In genomic region chr3:106457278-106458210, GRCh38 we compare ENCODE assay signal across 8 cellular contexts.
A peak's percentile ranks its signal among the peaks of the same experiment; 100 is the strongest.
DNase-seq lines count a peak whose midpoint lies in the region; ATAC-seq and TF ChIP-seq lines count a peak whose summit lies in the region.

No MANE protein-coding gene starts in this region.

- no peak overlapping the region for H3K27ac ChIP-seq in PC-3 (ENCODE audit: low read length)

- H3K9me3 ChIP-seq in PC-3 (ENCODE audit: low read length) = no peaks in the 10 kb centered on the region

- ATAC-seq in GM21360 (IDR thresholded peaks at IDR 0.05; ENCODE audit: unreplicated experiment) = peak; percentile 99
- ATAC-seq in HG03460 (IDR thresholded peaks at IDR 0.05; ENCODE audit: unreplicated experiment) = peak; percentile 97
- ATAC-seq in PC-3 = peak; percentile 100
- peak; percentile 53 for ATAC-seq in effector memory CD8-positive, alpha-beta T cell (replicated peaks)
- ATAC-seq in left colon = no peak

- DNase-seq in GM10248 (ENCODE audit: extremely low spot score) (peak; percentile 35), PC-3 (peak; percentile 96), retinal pigment epithelial cell (ENCODE audit: low read depth) (peak; percentile 12), left colon (no peak), NCI-H2227 treated with DMSO at 0.1 percent for 48 hours (lab: John Stamatoyannopoulos, UW) (no peak)
- DNase-seq in effector memory CD8-positive, alpha-beta T cell = no peak

- no peaks in the 10 kb centered on the region for H3K79me2 ChIP-seq in PC-3 (ENCODE audit: low read length)

- intact Hi-C loops in PC-3 (cut with micrococcal nuclease) (loop anchor here (2.0 to 5.0 kb wide), 3 partner anchors 121 to 590 kb away; partner anchors contain the start of gene CBLB), left colon (cut with DNase I, micrococcal nuclease) (no loop called here)

- POLR2A ChIA-PET in GM10248 (lab: Yijun Ruan, JAX) (no interaction called here), PC-3 (lab: Charles Lee; ENCODE audit: unreplicated experiment) (no interaction called here)

- H3K4me1 Mint-ChIP-seq in effector memory CD8-positive, alpha-beta T cell (ENCODE audit: low read depth in 2 of 2) = peaks cover 4 to 13% of the 10 kb centered on the region in 2 donors

- no peak overlapping the region for H3K4me3 ChIP-seq in PC-3 (ENCODE audit: low read length)
- H3K4me3 ChIP-seq in retinal pigment epithelial cell (ENCODE audit: low read length) = no peak overlapping the region

- no peak overlapping the region for H3K9ac ChIP-seq in PC-3 (ENCODE audit: low read length)

- no peaks in the 10 kb centered on the region for H4K20me1 ChIP-seq in PC-3 (ENCODE audit: low read length)

- H3K4me1 ChIP-seq in PC-3 (ENCODE audit: insufficient read depth, low read length) = peaks cover 8% of the 10 kb centered on the region; the same call in 1 of the 2 replicates

- CTCF ChIA-PET in GM10248 (lab: Yijun Ruan, JAX) (interaction anchor here (0.8 to 1.7 kb wide), 5 partner anchors 9 to 29 kb away, joined by 3 to 5 read pairs (median 4); no protein-coding TSS in a partner anchor), PC-3 (lab: Charles Lee) (interaction anchor here (0.9 kb wide), 1 partner anchor 152 kb away, joined by 3 read pairs; no protein-coding TSS in a partner anchor)

- H3K9me3 Mint-ChIP-seq in effector memory CD8-positive, alpha-beta T cell = no peaks in the 10 kb centered on the region

- H3K27ac Mint-ChIP-seq in effector memory CD8-positive, alpha-beta T cell = peak overlapping the region in 1 of 2 donors; percentile 44

- H3F3A ChIP-seq in PC-3 (ENCODE audit: low read length, unreplicated experiment) = no peaks in the 10 kb centered on the region

- H3K27me3 Mint-ChIP-seq in effector memory CD8-positive, alpha-beta T cell = no peaks in the 10 kb centered on the region

- no peaks in the 10 kb centered on the region for H3K36me3 ChIP-seq in PC-3 (ENCODE audit: low read depth, low read length)

- BruUV-seq in PC-3 (replicated peaks; lab: Mats Ljungman, UMichigan) = no TSS peak

- no peaks in the 10 kb centered on the region for H3K9me2 ChIP-seq in PC-3 (replicated peaks; ENCODE audit: low read length)

- no peak overlapping the region for H3K4me3 Mint-ChIP-seq in effector memory CD8-positive, alpha-beta T cell

- no peak overlapping the region for H2AFZ ChIP-seq in PC-3 (ENCODE audit: low read length)

- H3K36me3 Mint-ChIP-seq in effector memory CD8-positive, alpha-beta T cell (ENCODE audit: insufficient read depth) = no peaks in the 10 kb centered on the region

- no peak for TF ChIP-seq CTCF in GM10248 (IDR thresholded peaks at IDR 0.05; ENCODE audit: control extremely low read depth, extremely low read depth, low read depth, missing control alignments)
- no peak for TF ChIP-seq CTCF in PC-3 (conservative IDR thresholded peaks at IDR 0.05; ENCODE audit: low read depth, low read length)
- no peak for TF ChIP-seq CTCF in retinal pigment epithelial cell (conservative IDR thresholded peaks at IDR 0.05; ENCODE audit: low read depth, low read length)

- no peaks in the 10 kb centered on the region for H3K27me3 ChIP-seq in PC-3 (ENCODE audit: low read length)

- no peak overlapping the region for H3K4me2 ChIP-seq in PC-3 (ENCODE audit: low read length)

Comparison
In these comparisons a context has a peak if more than half of its experiments do, and no peak if none do; other contexts are left out.
1. DNase-seq: peak in GM10248 (single experiment), PC-3 (single experiment) and retinal pigment epithelial cell (single experiment); none in effector memory CD8-positive, alpha-beta T cell (0 of 3), left colon (0 of 2) and NCI-H2227 treated with DMSO at 0.1 percent for 48 hours (single experiment).